In the genomic region with DNA sequence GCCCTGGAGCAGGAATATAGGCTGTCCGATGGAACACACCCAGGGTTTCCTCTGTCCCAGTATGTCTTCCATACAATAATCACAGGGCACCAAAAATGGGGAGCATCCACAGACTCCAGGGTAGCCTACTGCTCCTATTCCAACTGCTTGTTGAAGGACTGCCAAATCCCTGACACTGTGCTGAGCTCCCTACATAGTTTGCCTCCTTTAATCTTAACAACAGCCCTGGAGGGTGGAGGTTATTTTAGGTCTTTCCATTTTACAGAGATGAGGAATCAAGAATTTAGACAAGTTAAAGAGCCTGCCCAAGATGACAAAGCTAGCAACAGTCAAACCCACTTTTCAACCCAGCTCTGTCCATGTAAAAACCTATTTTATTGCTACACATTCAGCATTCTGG, we compare ENCODE assay signal across 22 cellular contexts.
DNase-seq lines count a peak whose midpoint lies in the region; ATAC-seq and TF ChIP-seq lines count a peak whose summit lies in the region.
"Had no signal": no experiment of that assay in that cellular context is flagged by ENCODE, and none has a peak within 500 bp of the region (broad histone marks: within the 10 kb centered on the region; RNA-seq: fewer than 3 reads in every experiment).

No MANE protein-coding gene starts in this region.

- no peak overlapping the region for H3K18ac ChIP-seq in trophoblast cell (ENCODE audit: low read length)

- H2BK120ac ChIP-seq in trophoblast cell (ENCODE audit: insufficient read depth, low read length, poor library complexity), result no peak overlapping the region

- H3K4me3 ChIP-seq in heart right ventricle (no peak overlapping the region), trophoblast cell (ENCODE audit: low read depth, low read length) (no peak overlapping the region)
- H3K4me3 ChIP-seq: A549; BLaER1 treated with 17β-estradiol and CSF1 and Interleukin-3, amounts not matched to agents 10 nM and 100 nM; GM23338 had no signal

- H2BK5ac ChIP-seq in trophoblast cell (ENCODE audit: low read depth, low read length, poor library complexity), result no peak overlapping the region

- H3K4me2 ChIP-seq in trophoblast cell (ENCODE audit: low read length), result no peak overlapping the region
- H3K4me2 ChIP-seq: A549; BLaER1 treated with 17β-estradiol and CSF1 and Interleukin-3, amounts not matched to agents 10 nM and 100 nM; GM23338 had no signal

- no peak overlapping the region for H3K4ac ChIP-seq in trophoblast cell (ENCODE audit: low read depth, low read length)

- peaks cover 0 to 45% (median 14%) of the 10 kb centered on the region in 9 donors for H3K4me1 ChIP-seq in heart right ventricle
- peaks cover 3 to 15% of the 10 kb centered on the region in 2 experiments for H3K4me1 ChIP-seq in trophoblast cell (ENCODE audit: control insufficient read depth in 1 of 2, insufficient read depth in 2 of 2, low read length in 2 of 2)
- H3K4me1 ChIP-seq: A549; BE2C; BLaER1 treated with 17β-estradiol and CSF1 and Interleukin-3, amounts not matched to agents 10 nM and 100 nM had no signal

- no peak overlapping the region for H4K8ac ChIP-seq in trophoblast cell (ENCODE audit: low read depth, low read length)

- 47 to 56% methylated on average over 1 of the region's 1 CpG for WGBS in heart right ventricle, 2 donors
- WGBS in trophoblast cell (ENCODE audit: extremely low coverage, insufficient coverage, insufficient read length), result no CpG with 5 or more reads among the region's 1 CpG

- H4K12ac ChIP-seq in trophoblast cell (ENCODE audit: low read depth, low read length), result no peak overlapping the region

- no peak for TF ChIP-seq CTCF in heart right ventricle (IDR thresholded peaks at IDR 0.05)

- H3K23ac ChIP-seq in trophoblast cell (ENCODE audit: low read length), result no peak overlapping the region

- H2AK5ac ChIP-seq in trophoblast cell (ENCODE audit: low read length), result peak overlapping the region; percentile 9

- H3K9me3 ChIP-seq in heart right ventricle, result peaks cover 0 to 7% (median 0%) of the 10 kb centered on the region in 11 donors
- no peaks in the 10 kb centered on the region for H3K9me3 ChIP-seq in trophoblast cell (ENCODE audit: insufficient read depth, low read depth, low read length)
- H3K9me3 ChIP-seq: A549, BE2C had no signal

- peak overlapping the region; percentile 61 for H2BK12ac ChIP-seq in trophoblast cell (ENCODE audit: low read length)

- peaks cover 3% of the 10 kb centered on the region for H3K79me1 ChIP-seq in trophoblast cell (ENCODE audit: low read length)

- no peak overlapping the region for H3K9ac ChIP-seq in trophoblast cell (ENCODE audit: low read length)
- H3K9ac ChIP-seq: BLaER1 treated with 17β-estradiol and CSF1 and Interleukin-3, amounts not matched to agents 10 nM and 100 nM had no signal

- H3K36me3 ChIP-seq in heart right ventricle (no peaks in the 10 kb centered on the region), trophoblast cell (ENCODE audit: control insufficient read depth in 1 of 2, insufficient read depth in 2 of 2, low read length in 2 of 2) (peaks cover 0 to 2% of the 10 kb centered on the region in 2 experiments)
- H3K36me3 ChIP-seq: BE2C; BLaER1 treated with 17β-estradiol and CSF1 and Interleukin-3, amounts not matched to agents 10 nM and 100 nM had no signal

- H3K79me2 ChIP-seq in trophoblast cell (ENCODE audit: control insufficient read depth, insufficient read depth, low read length, poor library complexity), result no peaks in the 10 kb centered on the region

- H3K14ac ChIP-seq in trophoblast cell (ENCODE audit: low read length), result no peak overlapping the region

- no peak overlapping the region for H4K91ac ChIP-seq in trophoblast cell (ENCODE audit: low read depth, low read length)

- DNase-seq in Right ventricle myocardium superior (no peak), cardiac septum (ENCODE audit: low spot score) (no peak), heart right ventricle (peak in 1 of 2 donors; percentile 20), left ventricle myocardium superior (no peak), trophoblast cell (no peak), NCI-H69 (lab: John Stamatoyannopoulos, UW) (no peak), epidermal melanocyte (ENCODE audit: insufficient read length, low spot score) (no peak)
- DNase-seq: 8988T; ACHN; AML-193; BE2C; CD4-positive, alpha-beta T cell; CD8-positive, alpha-beta memory T cell; DMS 273 treated with DMSO at 0.1 percent for 48 hours; DMS79 treated with DMSO at 0.1 percent for 48 hours; GF-D8; H9 had no signal

- no peak overlapping the region for H2AFZ ChIP-seq in trophoblast cell (ENCODE audit: insufficient read depth, low read length, poor library complexity)
- H2AFZ ChIP-seq: GM23338 had no signal

- H3K27me3 ChIP-seq in heart right ventricle (no peaks in the 10 kb centered on the region), trophoblast cell (ENCODE audit: insufficient read depth, low read length) (no peaks in the 10 kb centered on the region)
- H3K27me3 ChIP-seq: BE2C; BLaER1 treated with 17β-estradiol and CSF1 and Interleukin-3, amounts not matched to agents 10 nM and 100 nM had no signal

- H3K27ac ChIP-seq in heart right ventricle, result peak overlapping the region in 2 of 10 donors; percentile 7 to 8
- no peak overlapping the region for H3K27ac ChIP-seq in trophoblast cell (ENCODE audit: low read depth, low read length)
- H3K27ac ChIP-seq: A549; BLaER1 treated with 17β-estradiol and CSF1 and Interleukin-3, amounts not matched to agents 10 nM and 100 nM had no signal

- intact Hi-C loops in Right ventricle myocardium superior (cut with DNase I) (no loop called here), cardiac septum (cut with DNase I) (no loop called here), heart right ventricle (cut with DNase I) (no loop called here), left ventricle myocardium superior (cut with micrococcal nuclease) (no loop called here)

- peak; percentile 72 for ATAC-seq in Right ventricle myocardium superior (ENCODE audit: poor library complexity)
- ATAC-seq in heart right ventricle, result peak in 6 of 8 donors; percentile 36 to 89 (median 60)
- peak; percentile 90 for ATAC-seq in left ventricle myocardium superior
- ATAC-seq in HG03135 (IDR thresholded peaks at IDR 0.05; ENCODE audit: unreplicated experiment), result no peak
- ATAC-seq: A549, GM23338, HCT116 had no signal
